Comparison of ENCODE assay signal across 8 cellular contexts in genomic region chr17:48101012-48101720, GRCh38. TPM values are rescaled to one million over a fixed set of nuclear protein-coding genes. Genes with fewer than 3 reads are reported as not detected.
DNase-seq lines count a peak whose midpoint lies in the region; ATAC-seq, FAIRE-seq and TF ChIP-seq lines count a peak whose summit lies in the region.

Gene CBX1, minus strand, starts transcription at chr17:48101478. Its CDS starts 24,474 bp downstream, at chr17:48077004.

- DNase-seq in DND-41, result peak; percentile 95
- DNase-seq in Karpas-422, result peak; percentile 98
- peak; percentile 88 for DNase-seq in RCC 7860 (ENCODE audit: low spot score)
- peak; percentile 96 to 97 for DNase-seq in activated T-cell treated with anti-CD3 and anti-CD28 coated beads, Interleukin-2, amount 50 U/mL, for 72 hours
- peak; percentile 71 for DNase-seq in esophagus squamous epithelium (lab: John Stamatoyannopoulos, UW)
- peak; percentile 95 for DNase-seq in myocyte (ENCODE audit: low read depth)
- peak; percentile 87 to 93 for DNase-seq in stimulated activated CD8-positive, alpha-beta memory T cell treated with anti-CD3 and anti-CD28 coated beads, Interleukin-7, amount 100 ng/mL, for 4 hours (ENCODE audit: low read depth in 2 of 2)

- H3K27me3 ChIP-seq in DND-41 (ENCODE audit: insufficient read depth, low read length, poor library complexity) (no peaks in the 10 kb centered on the region), Karpas-422 (ENCODE audit: low read length) (no peaks in the 10 kb centered on the region), esophagus squamous epithelium (no peaks in the 10 kb centered on the region)

- H3K27ac ChIP-seq in DND-41 (ENCODE audit: low read length) (peak within 1 kb of the TSS; percentile 87), Karpas-422 (ENCODE audit: low read length) (peak within 1 kb of the TSS; percentile 65), esophagus squamous epithelium (peak within 1 kb of the TSS; percentile 87 to 97 (median 94))

- 0% methylated on average over 13 of the region's 79 CpGs; no CpG with 5 or more reads in 1 of the 2 donors for WGBS in esophagus squamous epithelium, 2 donors

- H3K36me3 ChIP-seq in DND-41 (ENCODE audit: insufficient read depth, low read length), result peaks cover 7% of the 10 kb centered on the region; the same call in 1 of the 2 replicates
- no peaks in the 10 kb centered on the region for H3K36me3 ChIP-seq in Karpas-422 (ENCODE audit: insufficient read depth, low read length)
- H3K36me3 ChIP-seq in esophagus squamous epithelium, result no peaks in the 10 kb centered on the region

- intact Hi-C loops in esophagus squamous epithelium (cut with DNase I), result no loop called here

- peaks cover 7% of the 10 kb centered on the region in 2 donors for H3K36me3 Mint-ChIP-seq in activated T-cell treated with anti-CD3 and anti-CD28 coated beads, Interleukin-2, amount 50 U/mL, for 72 hours (ENCODE audit: insufficient read depth in 2 of 2)

- no peaks in the 10 kb centered on the region for H3K27me3 Mint-ChIP-seq in activated T-cell treated with anti-CD3 and anti-CD28 coated beads, Interleukin-2, amount 50 U/mL, for 72 hours (ENCODE audit: low read depth)

- no peaks in the 10 kb centered on the region for H3K9me2 ChIP-seq in Karpas-422 (replicated peaks; ENCODE audit: insufficient read depth, low read length)

- TF ChIP-seq CTCF in DND-41 (IDR thresholded peaks at IDR 0.05; ENCODE audit: borderline replicate concordance, extremely low read depth, low read length, poor library complexity, severe bottlenecking) (no peak), esophagus squamous epithelium (IDR thresholded peaks at IDR 0.05) (peak in 1 of 6 experiments; percentile 33)

- H3K4me3 ChIP-seq in DND-41 (ENCODE audit: low read depth in 1 of 2, low read length in 2 of 2), result peak within 1 kb of the TSS; percentile 88 to 93
- H3K4me3 ChIP-seq in Karpas-422 (ENCODE audit: low read length), result peak within 1 kb of the TSS; percentile 97
- H3K4me3 ChIP-seq in esophagus squamous epithelium, result peak within 1 kb of the TSS; percentile 78 to 98 (median 86)

- peaks cover 55% of the 10 kb centered on the region for H3K79me2 ChIP-seq in DND-41 (ENCODE audit: insufficient read depth, low read length)
- H3K79me2 ChIP-seq in Karpas-422 (ENCODE audit: low read length), result peaks cover 50% of the 10 kb centered on the region

- H3K9me3 Mint-ChIP-seq in activated T-cell treated with anti-CD3 and anti-CD28 coated beads, Interleukin-2, amount 50 U/mL, for 72 hours, result peaks cover 3 to 5% of the 10 kb centered on the region in 2 donors

- H3K4me3 Mint-ChIP-seq in activated T-cell treated with anti-CD3 and anti-CD28 coated beads, Interleukin-2, amount 50 U/mL, for 72 hours, result peak within 1 kb of the TSS; percentile 91 to 100

- H3K9me3 ChIP-seq in DND-41 (ENCODE audit: insufficient read depth, low read length, severe bottlenecking) (no peaks in the 10 kb centered on the region), Karpas-422 (ENCODE audit: low read length) (peaks cover 5% of the 10 kb centered on the region; the same call in 1 of the 2 replicates), esophagus squamous epithelium (no peaks in the 10 kb centered on the region)

- ATAC-seq in DND-41 (ENCODE audit: insufficient read depth, low read depth) (peak; percentile 96), GM21825 (IDR thresholded peaks at IDR 0.05; ENCODE audit: unreplicated experiment) (peak; percentile 80)
- ATAC-seq in activated T-cell treated with anti-CD3 and anti-CD28 coated beads, Interleukin-2, amount 50 U/mL, for 72 hours (replicated peaks in 1 of 2), result peak; percentile 97

- H3K4me1 Mint-ChIP-seq in activated T-cell treated with anti-CD3 and anti-CD28 coated beads, Interleukin-2, amount 50 U/mL, for 72 hours (ENCODE audit: low read depth), result peaks cover 54% of the 10 kb centered on the region

- TF ChIP-seq POLR2A in esophagus squamous epithelium (IDR thresholded peaks at IDR 0.05), result peak in 3 of 4 donors; percentile 46 to 81 (median 76)

- peak within 1 kb of the TSS; percentile 98 for H3K4me2 ChIP-seq in DND-41 (ENCODE audit: insufficient read depth, low read length)
- H3K4me2 ChIP-seq in Karpas-422 (ENCODE audit: low read depth, low read length, poor library complexity, severe bottlenecking), result peak within 1 kb of the TSS; percentile 99

- peak within 1 kb of the TSS; percentile 77 for H3K27ac Mint-ChIP-seq in activated T-cell treated with anti-CD3 and anti-CD28 coated beads, Interleukin-2, amount 50 U/mL, for 72 hours

- FAIRE-seq in RCC 7860 (lab: Jason Lieb, UNC), result no peak

- peaks cover 35% of the 10 kb centered on the region; the same call in 1 of the 2 replicates for H4K20me1 ChIP-seq in DND-41 (ENCODE audit: insufficient read depth, low read length)
- 0 out of 2 replicates have a peak, but pooled peaks cover 3% of the 10 kb centered on the region for H4K20me1 ChIP-seq in Karpas-422 (ENCODE audit: insufficient read depth, low read depth, low read length)

- peak within 1 kb of the TSS; percentile 92 for H2AFZ ChIP-seq in DND-41 (ENCODE audit: low read depth, low read length)
- peak within 1 kb of the TSS; percentile 98; the same call in 1 of the 2 replicates for H2AFZ ChIP-seq in Karpas-422 (ENCODE audit: low read length)

- peaks cover 28% of the 10 kb centered on the region for H3K4me1 ChIP-seq in DND-41 (ENCODE audit: insufficient read depth, low read length)
- peaks cover 24% of the 10 kb centered on the region for H3K4me1 ChIP-seq in Karpas-422 (ENCODE audit: low read length)
- H3K4me1 ChIP-seq in esophagus squamous epithelium, result peaks cover 0 to 39% (median 8%) of the 10 kb centered on the region in 3 donors

- H3K9ac ChIP-seq in DND-41 (ENCODE audit: low read depth, low read length) (peak within 1 kb of the TSS; percentile 95), Karpas-422 (ENCODE audit: low read length) (peak within 1 kb of the TSS; percentile 92)

RNA-seq across cellular contexts. Expression of gene CBX1, which starts in this region (rescaled TPM):
- 32.5 TPM in 2 replicates for total RNA-seq in Karpas-422 (2014; rRNA removed; shearing (Covaris generic); ENCODE audit: low replicate concordance)
- 10 to 100 TPM; 47.0 to 62.3 TPM for total RNA-seq in activated T-cell treated with anti-CD3 and anti-CD28 coated beads, Interleukin-2, amount 50 U/mL, for 72 hours
- 10 to 100 TPM; 21.0 to 46.7 (median 24.7) TPM for total RNA-seq in esophagus squamous epithelium
- 66.4 and 67.2 TPM in 2 replicates for total RNA-seq in myocyte
- polyA plus RNA-seq in myocyte (2012), result 62.8 TPM

Comparison
In these comparisons a context has a peak if more than half of its experiments do, and no peak if none do; other contexts are left out.
1. Peak in every context shown above with its lines: DNase-seq, ATAC-seq, H3K4me3 ChIP-seq and H3K27ac ChIP-seq.